Comparison of ENCODE assay signal across 14 cellular contexts in genomic region chr3:99859855-99860254, GRCh38. TPM values are rescaled to one million over a fixed set of nuclear protein-coding genes. Genes with fewer than 3 reads are reported as not detected.
DNase-seq lines count a peak whose midpoint lies in the region; ATAC-seq and TF ChIP-seq lines count a peak whose summit lies in the region.
"Had no signal": no experiment of that assay in that cellular context is flagged by ENCODE, and none has a peak within 500 bp of the region (broad histone marks: within the 10 kb centered on the region; RNA-seq: fewer than 3 reads in every experiment).

No MANE protein-coding gene starts in this region.

- H3K36me3 ChIP-seq in duodenal mucosa (ENCODE audit: control insufficient read depth in 1 of 2, insufficient read depth in 2 of 2, low read length in 2 of 2): peaks cover 14 to 28% of the 10 kb centered on the region in 2 donors

- peak overlapping the region; percentile 24 for H3K27ac ChIP-seq in duodenal mucosa (ENCODE audit: low read depth, low read length)

- TF ChIP-seq CTCF in mesothelial cell of epicardium (IDR thresholded peaks at IDR 0.05; ENCODE audit: unreplicated experiment) (no peak), Calu3 (IDR thresholded peaks at IDR 0.05; ENCODE audit: unreplicated experiment) (no peak)

- H3K9ac ChIP-seq in duodenal mucosa (ENCODE audit: low read depth in 1 of 2, low read length in 2 of 2): no peak overlapping the region

- H3K4me3 ChIP-seq in duodenal mucosa (ENCODE audit: low read depth in 1 of 2, low read length in 2 of 2): no peak overlapping the region
- H3K4me3 ChIP-seq: GM12878 had no signal

- no peaks in the 10 kb centered on the region for H3K27me3 Mint-ChIP-seq in mesothelial cell of epicardium (ENCODE audit: low read depth)
- no peaks in the 10 kb centered on the region for H3K27me3 Mint-ChIP-seq in Calu3 (ENCODE audit: unreplicated experiment)
- H3K27me3 Mint-ChIP-seq: activated T-helper 17 cell treated with anti-CD3 and anti-CD28 coated beads, Interleukin-2, amount 50 U/mL, for 72 hours; naive B cell had no signal

- no peak overlapping the region for H3K4me3 Mint-ChIP-seq in mesothelial cell of epicardium
- H3K4me3 Mint-ChIP-seq in Calu3 (ENCODE audit: low read depth, unreplicated experiment): no peak overlapping the region
- H3K4me3 Mint-ChIP-seq: activated T-helper 17 cell treated with anti-CD3 and anti-CD28 coated beads, Interleukin-2, amount 50 U/mL, for 72 hours; naive B cell; T-helper 2 cell treated with Interferon-gamma antibody and Interleukin-4, amounts not matched to agents 5 μg/mL and 100 μg/mL, for 36 hours had no signal

- H3K4me1 Mint-ChIP-seq in mesothelial cell of epicardium (peaks cover 28% of the 10 kb centered on the region), Calu3 (ENCODE audit: low read depth, unreplicated experiment) (peaks cover 21% of the 10 kb centered on the region)
- H3K4me1 Mint-ChIP-seq: activated T-helper 17 cell treated with anti-CD3 and anti-CD28 coated beads, Interleukin-2, amount 50 U/mL, for 72 hours had no signal

- CTCF ChIA-PET in Calu3 (lab: Charles Lee): interaction anchor here (0.8 to 1.5 kb wide), 3 partner anchors 13 to 90 kb away, joined by 3 read pairs; no protein-coding TSS in a partner anchor

- no peaks in the 10 kb centered on the region for H3K27me3 ChIP-seq in duodenal mucosa (ENCODE audit: control insufficient read depth in 1 of 2, insufficient read depth in 2 of 2, low read length in 2 of 2)

- ATAC-seq in Right ventricle myocardium superior (ENCODE audit: poor library complexity) (peak; percentile 19), GM18909 (IDR thresholded peaks at IDR 0.05; ENCODE audit: poor library complexity, unreplicated experiment) (no peak)
- ATAC-seq: activated T-helper 17 cell treated with anti-CD3 and anti-CD28 coated beads, Interleukin-2, amount 50 U/mL, for 72 hours; GM12878 had no signal

- peaks cover 18% of the 10 kb centered on the region for H3K36me3 Mint-ChIP-seq in mesothelial cell of epicardium
- no peaks in the 10 kb centered on the region for H3K36me3 Mint-ChIP-seq in Calu3 (ENCODE audit: insufficient read depth, unreplicated experiment)
- H3K36me3 Mint-ChIP-seq: naive B cell had no signal

- no peak for DNase-seq in Right ventricle myocardium superior
- no peak for DNase-seq in cardiac septum (ENCODE audit: low spot score)
- DNase-seq in mesothelial cell of epicardium (ENCODE audit: low spot score in 2 of 2, unreplicated experiment in 2 of 2): no peak
- DNase-seq in NCI-H2081 treated with DMSO at 0.1 percent for 48 hours (lab: John Stamatoyannopoulos, UW): no peak
- no peak for DNase-seq in Calu3
- no peak for DNase-seq in SHP77 treated with DMSO at 0.1 percent for 48 hours (lab: John Stamatoyannopoulos, UW)
- DNase-seq: 8988T, naive B cell, NCI-H2171 treated with DMSO at 0.1 percent for 48 hours had no signal

- no peaks in the 10 kb centered on the region for H3K9me3 ChIP-seq in duodenal mucosa (ENCODE audit: control insufficient read depth in 1 of 2, low read length in 2 of 2)

- peak overlapping the region; percentile 90 for H3K27ac Mint-ChIP-seq in mesothelial cell of epicardium
- H3K27ac Mint-ChIP-seq in Calu3 (ENCODE audit: unreplicated experiment): no peak overlapping the region
- H3K27ac Mint-ChIP-seq: activated T-helper 17 cell treated with anti-CD3 and anti-CD28 coated beads, Interleukin-2, amount 50 U/mL, for 72 hours; T-helper 2 cell treated with Interferon-gamma antibody and Interleukin-4, amounts not matched to agents 5 μg/mL and 100 μg/mL, for 36 hours had no signal

- intact Hi-C loops in Right ventricle myocardium superior (cut with DNase I) (no loop called here), cardiac septum (cut with DNase I) (no loop called here), Calu3 (cut with micrococcal nuclease; ENCODE audit: unreplicated experiment) (no loop called here)

- H3K9me3 Mint-ChIP-seq in mesothelial cell of epicardium (no peaks in the 10 kb centered on the region), Calu3 (ENCODE audit: low read depth, unreplicated experiment) (no peaks in the 10 kb centered on the region)
- H3K9me3 Mint-ChIP-seq: activated T-helper 17 cell treated with anti-CD3 and anti-CD28 coated beads, Interleukin-2, amount 50 U/mL, for 72 hours; naive B cell; T-helper 2 cell treated with Interferon-gamma antibody and Interleukin-4, amounts not matched to agents 5 μg/mL and 100 μg/mL, for 36 hours had no signal

- H3K4me1 ChIP-seq in duodenal mucosa (ENCODE audit: control insufficient read depth in 1 of 2, insufficient read depth in 2 of 2, low read length in 2 of 2): peaks cover 10 to 21% of the 10 kb centered on the region in 2 donors

- no TSS peak for BruUV-seq in Calu3 (replicated peaks; lab: Mats Ljungman, UMichigan)

RNA-seq across cellular contexts. Expression of gene CMSS1, which starts 42.2 kb away (rescaled TPM):
- total RNA-seq in Right ventricle myocardium superior: 36.9 TPM
- 22.0 TPM for total RNA-seq in cardiac septum
- 30.0 to 34.0 TPM (median 33.7 TPM) in 3 replicates for total RNA-seq in mesothelial cell of epicardium
- 44.3 and 55.8 TPM in 2 replicates for total RNA-seq in Calu3 (2022)
